ENCODE assay signal across 13 cellular contexts in genomic region chr3:11465744-11466611, GRCh38.
DNase-seq lines count a peak whose midpoint lies in the region; ATAC-seq and TF ChIP-seq lines count a peak whose summit lies in the region.
"Had no signal": no experiment of that assay in that cellular context is flagged by ENCODE, and none has a peak within 500 bp of the region (broad histone marks: within the 10 kb centered on the region; RNA-seq: fewer than 3 reads in every experiment).

No MANE protein-coding gene starts in this region.

- ATAC-seq in right cardiac atrium = peak; percentile 89 to 92
- no peak for ATAC-seq in GM21576 (IDR thresholded peaks at IDR 0.05; ENCODE audit: unreplicated experiment)
- no peak for ATAC-seq in HG03135 (IDR thresholded peaks at IDR 0.05; ENCODE audit: unreplicated experiment)
- ATAC-seq: natural killer cell had no signal

- H3K27ac ChIP-seq in brain microvascular endothelial cell (peak overlapping the region; percentile 71), right cardiac atrium (ENCODE audit: low read length) (peak overlapping the region; percentile 70)

- TF ChIP-seq CTCF in brain microvascular endothelial cell (IDR thresholded peaks at IDR 0.05; ENCODE audit: low read depth, low read length, missing control alignments) = no peak

- in situ Hi-C loops in brain microvascular endothelial cell (cut with HindIII; ENCODE audit: low pct_ligation_motif_present, low sequenced_read_pairs) = no loop called here

- WGBS in right cardiac atrium = 43% methylated on average over 9 of the region's 9 CpGs

- peak; percentile 89 for DNase-seq in GM04503 (ENCODE audit: low read depth)
- peak; percentile 73 for DNase-seq in brain microvascular endothelial cell
- peak in 2 of 3 donors; percentile 42 to 64 for DNase-seq in right cardiac atrium
- DNase-seq in skeletal muscle cell (ENCODE audit: low read depth) = peak; percentile 98
- DNase-seq in NCI-H526 (lab: John Stamatoyannopoulos, UW) = no peak
- DNase-seq in NCI-H2029 treated with DMSO at 0.1 percent for 48 hours (lab: John Stamatoyannopoulos, UW) = no peak
- DNase-seq: activated CD8-positive, alpha-beta memory T cell treated with anti-CD3 and anti-CD28 coated beads for 24 hours; DMS79 treated with DMSO at 0.1 percent for 48 hours; effector CD4-positive, alpha-beta T cell; natural killer cell; stimulated activated CD8-positive, alpha-beta memory T cell treated with anti-CD3 and anti-CD28 coated beads, Interleukin-4, amount 100 ng/mL, for 48 hours had no signal

- H3K36me3 ChIP-seq in brain microvascular endothelial cell (replicated peaks) = peaks cover 4% of the 10 kb centered on the region

- H3K27me3 ChIP-seq in brain microvascular endothelial cell (replicated peaks) = no peaks in the 10 kb centered on the region
- no peaks in the 10 kb centered on the region for H3K27me3 ChIP-seq in right cardiac atrium (ENCODE audit: control insufficient read depth, insufficient read depth)

- H3K9me3 ChIP-seq in right cardiac atrium (ENCODE audit: control insufficient read depth, low read length) = no peaks in the 10 kb centered on the region

- intact Hi-C loops in right cardiac atrium (cut with DNase I) = no loop called here

- H3K4me3 ChIP-seq in brain microvascular endothelial cell (ENCODE audit: low read depth, low read length) (no peak overlapping the region), right cardiac atrium (ENCODE audit: low read length) (no peak overlapping the region), skeletal muscle cell (ENCODE audit: low read depth, low read length) (no peak overlapping the region)

- peaks cover 1% of the 10 kb centered on the region for H3K4me1 ChIP-seq in right cardiac atrium (ENCODE audit: control insufficient read depth, insufficient read depth, low read length)

Comparison
In these comparisons a context has a peak if more than half of its experiments do, and no peak if none do; other contexts are left out.
1. DNase-seq: peak in GM04503 (single experiment), brain microvascular endothelial cell (single experiment), right cardiac atrium (2 of 3) and skeletal muscle cell (single experiment); none in NCI-H526 (0 of 2) and NCI-H2029 treated with DMSO at 0.1 percent for 48 hours (single experiment).
2. ATAC-seq: peak in right cardiac atrium (2 of 2); none in GM21576 (single experiment) and HG03135 (single experiment).